9 cellular contexts compared by ENCODE assay signal in genomic region chrX:10016516-10017132, GRCh38. TPM values are rescaled to one million over a fixed set of nuclear protein-coding genes. Genes with fewer than 3 reads are reported as not detected.
A peak's percentile ranks its signal among the peaks of the same experiment; 100 is the strongest.
DNase-seq lines count a peak whose midpoint lies in the region; ATAC-seq and TF ChIP-seq lines count a peak whose summit lies in the region.
"Had no signal": no experiment of that assay in that cellular context is flagged by ENCODE, and none has a peak within 500 bp of the region (broad histone marks: within the 10 kb centered on the region; RNA-seq: fewer than 3 reads in every experiment).

No MANE protein-coding gene starts in this region.

- H3K4me3 ChIP-seq in OCI-LY1 (ENCODE audit: low read depth, low read length, poor library complexity, severe bottlenecking): peak overlapping the region; percentile 53
- H3K4me3 ChIP-seq in neural progenitor cell: peak overlapping the region; percentile 63

- no peak for DNase-seq in CD14-positive monocyte (ENCODE audit: low spot score)
- DNase-seq in endothelial cell (ENCODE audit: low spot score): no peak
- peak; percentile 7 for DNase-seq in neural progenitor cell (ENCODE audit: low spot score)
- no peak for DNase-seq in stimulated activated CD4-positive, alpha-beta T cell treated with anti-CD3 and anti-CD28 coated beads, Interleukin-4, amount 100 ng/mL, for 1 hour
- DNase-seq in omental fat pad (ENCODE audit: low spot score): no peak
- DNase-seq in pons (ENCODE audit: low spot score): no peak
- DNase-seq: effector CD8-positive, alpha-beta T cell had no signal

- H3K4me2 ChIP-seq in OCI-LY1 (ENCODE audit: low read length): peak overlapping the region; percentile 37
- H3K4me2 ChIP-seq in neural progenitor cell: peak overlapping the region; percentile 84

- H3K27ac ChIP-seq in OCI-LY1 (ENCODE audit: low read depth, low read length, poor library complexity, severe bottlenecking): no peak overlapping the region
- no peak overlapping the region for H3K27ac ChIP-seq in neural progenitor cell

- H3K27me3 Mint-ChIP-seq in CD14-positive monocyte (ENCODE audit: low read depth in 3 of 3) (peaks cover 6 to 49% (median 11%) of the 10 kb centered on the region in 3 donors), endothelial cell (ENCODE audit: unreplicated experiment) (peaks cover 6% of the 10 kb centered on the region), neural progenitor cell (ENCODE audit: insufficient read depth, low read depth) (no peaks in the 10 kb centered on the region)

- H3K4me3 Mint-ChIP-seq in CD14-positive monocyte (peak overlapping the region; percentile 79 to 80), endothelial cell (ENCODE audit: unreplicated experiment) (peak overlapping the region; percentile 92), neural progenitor cell (peak overlapping the region; percentile 71)

- H3K4me1 Mint-ChIP-seq in CD14-positive monocyte (peaks cover 35% of the 10 kb centered on the region), endothelial cell (ENCODE audit: unreplicated experiment) (peaks cover 30% of the 10 kb centered on the region), neural progenitor cell (peaks cover 12% of the 10 kb centered on the region)

- no peak overlapping the region for H2AFZ ChIP-seq in OCI-LY1 (ENCODE audit: low read length)
- no peak overlapping the region for H2AFZ ChIP-seq in neural progenitor cell (replicated peaks)

- H3K27me3 ChIP-seq in OCI-LY1 (ENCODE audit: insufficient read depth, low read length) (no peaks in the 10 kb centered on the region), neural progenitor cell (no peaks in the 10 kb centered on the region)

- ATAC-seq in omental fat pad (ENCODE audit: low FRiP score): no peak
- ATAC-seq in GM21367 (IDR thresholded peaks at IDR 0.05; ENCODE audit: unreplicated experiment): no peak

- no peak for TF ChIP-seq CTCF in CD14-positive monocyte (IDR thresholded peaks at IDR 0.05)
- TF ChIP-seq CTCF in OCI-LY1 (IDR thresholded peaks at IDR 0.05; ENCODE audit: low read length): no peak
- no peak for TF ChIP-seq CTCF in endothelial cell (IDR thresholded peaks at IDR 0.05; ENCODE audit: unreplicated experiment)
- TF ChIP-seq CTCF in neural progenitor cell (IDR thresholded peaks at IDR 0.05): no peak
- TF ChIP-seq CTCF in omental fat pad (IDR thresholded peaks at IDR 0.05): no peak

- no peak overlapping the region for H3K27ac Mint-ChIP-seq in CD14-positive monocyte
- peak overlapping the region; percentile 90 for H3K27ac Mint-ChIP-seq in endothelial cell (ENCODE audit: unreplicated experiment)
- H3K27ac Mint-ChIP-seq in neural progenitor cell: peak overlapping the region; percentile 46

- H3K4me1 ChIP-seq in OCI-LY1 (ENCODE audit: insufficient read depth, low read length, severe bottlenecking) (peaks cover 12% of the 10 kb centered on the region), neural progenitor cell (peaks cover 10% of the 10 kb centered on the region)

- H3K36me3 Mint-ChIP-seq in CD14-positive monocyte: peaks cover 4 to 9% of the 10 kb centered on the region in 2 donors
- H3K36me3 Mint-ChIP-seq in endothelial cell (ENCODE audit: low read depth, unreplicated experiment): peaks cover 3% of the 10 kb centered on the region
- peaks cover 25% of the 10 kb centered on the region for H3K36me3 Mint-ChIP-seq in neural progenitor cell

- no peaks in the 10 kb centered on the region for H3K36me3 ChIP-seq in OCI-LY1 (ENCODE audit: insufficient read depth, low read length)
- H3K36me3 ChIP-seq in neural progenitor cell: no peaks in the 10 kb centered on the region

- H3K79me2 ChIP-seq in OCI-LY1 (ENCODE audit: insufficient read depth, low read length) (no peaks in the 10 kb centered on the region), neural progenitor cell (ENCODE audit: low read depth) (peaks cover 56% of the 10 kb centered on the region)

- no peaks in the 10 kb centered on the region for H4K20me1 ChIP-seq in OCI-LY1 (ENCODE audit: insufficient read depth, low read length)
- peaks cover 25% of the 10 kb centered on the region for H4K20me1 ChIP-seq in neural progenitor cell (ENCODE audit: low read depth)

- no peaks in the 10 kb centered on the region for H3K9me3 ChIP-seq in OCI-LY1 (ENCODE audit: low read length)
- no peaks in the 10 kb centered on the region for H3K9me3 ChIP-seq in neural progenitor cell (ENCODE audit: low read depth)

- no peaks in the 10 kb centered on the region for H3K9me2 ChIP-seq in OCI-LY1 (ENCODE audit: low read depth, low read length)

- H3K9me3 Mint-ChIP-seq in CD14-positive monocyte (peaks cover 0 to 21% (median 6%) of the 10 kb centered on the region in 7 donors), endothelial cell (ENCODE audit: unreplicated experiment) (no peaks in the 10 kb centered on the region), neural progenitor cell (peaks cover 38% of the 10 kb centered on the region)

- H3K9ac ChIP-seq in OCI-LY1 (ENCODE audit: low read length) (no peak overlapping the region), neural progenitor cell (no peak overlapping the region)

- H3F3A ChIP-seq in OCI-LY1 (ENCODE audit: insufficient read depth, low read length) (no peaks in the 10 kb centered on the region), neural progenitor cell (ENCODE audit: low read depth) (peaks cover 18% of the 10 kb centered on the region)

- intact Hi-C loops in CD14-positive monocyte (cut with micrococcal nuclease): no loop called here

RNA-seq across cellular contexts. Expression of gene CLDN34, which starts 49.5 kb away (rescaled TPM):
- not detected for polyA plus RNA-seq in CD14-positive monocyte
- 0.64 TPM for total RNA-seq in endothelial cell (ENCODE audit: unreplicated experiment)
- total RNA-seq in neural progenitor cell (ENCODE audit: low replicate concordance): 0.37 TPM in 1 of 2 replicates, not detected in the other
- total RNA-seq in omental fat pad: not detected

Comparison
In these comparisons a context has a peak if more than half of its experiments do, and no peak if none do; other contexts are left out.
1. H3K27ac Mint-ChIP-seq: peak in endothelial cell (single experiment) and neural progenitor cell (single experiment); none in CD14-positive monocyte (0 of 7).
2. Peak in every context shown above with its lines, with median percentiles within 50 percentile points of each other: H3K4me3 Mint-ChIP-seq.